ENCODE assay signal across 11 cellular contexts in genomic region chr3:136925425-136926190, GRCh38. TPM values are rescaled to one million over a fixed set of nuclear protein-coding genes. Genes with fewer than 3 reads are reported as not detected.
DNase-seq lines count a peak whose midpoint lies in the region; ATAC-seq, FAIRE-seq and TF ChIP-seq lines count a peak whose summit lies in the region.
"Had no signal": no experiment of that assay in that cellular context is flagged by ENCODE, and none has a peak within 500 bp of the region (broad histone marks: within the 10 kb centered on the region; RNA-seq: fewer than 3 reads in every experiment).

No MANE protein-coding gene starts in this region.

- H3K27me3 Mint-ChIP-seq in activated B cell treated with CpG ODN at 0.5 μM for 24 hours, result no peaks in the 10 kb centered on the region

- no peak for FAIRE-seq in A549 (lab: Jason Lieb, UNC)

- in situ Hi-C loops in HAP-1 (cut with MboI; ENCODE audit: low sequenced_read_pairs), result no loop called here

- no peak for TF ChIP-seq RAD21 in A549 (conservative IDR thresholded peaks at IDR 0.05 in 1 of 2, IDR thresholded peaks at IDR 0.05 in 1 of 2)

- TF ChIP-seq CTCF in A549 (IDR thresholded peaks at IDR 0.05), result no peak
- TF ChIP-seq CTCF in activated B cell treated with CpG ODN at 0.5 μM for 24 hours (IDR thresholded peaks at IDR 0.05), result no peak
- TF ChIP-seq CTCF in colonic mucosa (IDR thresholded peaks at IDR 0.05), result no peak

- TF ChIP-seq EP300 in A549 (IDR thresholded peaks at IDR 0.05), result no peak

- no peaks in the 10 kb centered on the region for H3K27me3 ChIP-seq in HAP-1 (ENCODE audit: low read depth)
- no peaks in the 10 kb centered on the region for H3K27me3 ChIP-seq in colonic mucosa
- H3K27me3 ChIP-seq: testis had no signal

- H3K9me3 ChIP-seq in A549, result no peaks in the 10 kb centered on the region
- no peaks in the 10 kb centered on the region for H3K9me3 ChIP-seq in HAP-1
- H3K9me3 ChIP-seq in colonic mucosa, result no peaks in the 10 kb centered on the region
- H3K9me3 ChIP-seq: psoas muscle, testis had no signal

- H3K4me1 Mint-ChIP-seq in activated B cell treated with CpG ODN at 0.5 μM for 24 hours, result peaks cover 48% of the 10 kb centered on the region

- DNase-seq in A549 (ENCODE audit: low read depth in 1 of 2, low spot score in 1 of 2), result no peak
- no peak for DNase-seq in activated B cell treated with CpG ODN at 0.5 μM for 24 hours
- DNase-seq in HAP-1 (ENCODE audit: low spot score in 2 of 2), result no peak
- no peak for DNase-seq in Right ventricle myocardium superior
- no peak for DNase-seq in foreskin melanocyte
- no peak for DNase-seq in colonic mucosa
- DNase-seq: KBM-7, psoas muscle, testis had no signal

- H3K9ac ChIP-seq in colonic mucosa (ENCODE audit: low read depth in 2 of 2, low read length in 2 of 2), result no peak overlapping the region

- H3K9me3 Mint-ChIP-seq in activated B cell treated with CpG ODN at 0.5 μM for 24 hours, result no peaks in the 10 kb centered on the region

- peak overlapping the region; percentile 20; the same call in 1 of the 3 replicates for H3K4me2 ChIP-seq in A549

- no peak overlapping the region for H3K27ac ChIP-seq in A549
- no peak overlapping the region for H3K27ac ChIP-seq in colonic mucosa
- H3K27ac ChIP-seq: psoas muscle, testis had no signal

- H3K4me1 ChIP-seq in A549 (peaks cover 23% of the 10 kb centered on the region; the same call in 2 of the 3 replicates), HAP-1 (peaks cover 7% of the 10 kb centered on the region; the same call in 1 of the 2 replicates), colonic mucosa (peaks cover 4% of the 10 kb centered on the region)
- H3K4me1 ChIP-seq: testis had no signal

- CTCF ChIA-PET in A549 (lab: Yijun Ruan, JAX) (no interaction called here), activated B cell treated with CpG ODN at 0.5 μM for 24 hours (lab: Charles Lee) (no interaction called here)

- WGBS in A549 (ENCODE audit: missing lambda C conversion rate), result 68% methylated on average over 7 of the region's 7 CpGs

- H3K4me3 Mint-ChIP-seq in activated B cell treated with CpG ODN at 0.5 μM for 24 hours, result peak overlapping the region; percentile 44

- POLR2A ChIA-PET in A549 (lab: Yijun Ruan, JAX) (no interaction called here), activated B cell treated with CpG ODN at 0.5 μM for 24 hours (lab: Charles Lee) (no interaction called here)

- no peak overlapping the region for H3K4me3 ChIP-seq in A549
- H3K4me3 ChIP-seq in HAP-1, result no peak overlapping the region
- H3K4me3 ChIP-seq in colonic mucosa, result no peak overlapping the region
- H3K4me3 ChIP-seq: psoas muscle, testis had no signal

- ATAC-seq in A549 (no peak), GM18508 (IDR thresholded peaks at IDR 0.05; ENCODE audit: insufficient read depth, unreplicated experiment) (peak; percentile 49), HG02981 (IDR thresholded peaks at IDR 0.05; ENCODE audit: unreplicated experiment) (peak; percentile 62), activated B cell treated with CpG ODN at 0.5 μM for 24 hours (ENCODE audit: low read depth) (peak; percentile 37), Right ventricle myocardium superior (ENCODE audit: poor library complexity) (no peak)
- ATAC-seq: psoas muscle had no signal

- H3K36me3 Mint-ChIP-seq in activated B cell treated with CpG ODN at 0.5 μM for 24 hours (ENCODE audit: low read depth), result peaks cover 24% of the 10 kb centered on the region

- H3K27ac Mint-ChIP-seq in activated B cell treated with CpG ODN at 0.5 μM for 24 hours, result no peak overlapping the region

- peaks cover 6% of the 10 kb centered on the region; the same call in 1 of the 2 replicates for H3K36me3 ChIP-seq in HAP-1 (replicated peaks)
- no peaks in the 10 kb centered on the region for H3K36me3 ChIP-seq in colonic mucosa

- TF ChIP-seq POLR2A in A549 (IDR thresholded peaks at IDR 0.05; ENCODE audit: low read length), result no peak

- intact Hi-C loops in activated B cell treated with CpG ODN at 0.5 μM for 24 hours (cut with micrococcal nuclease) (loop anchor here (5.0 kb wide), 1 partner anchor 108 kb away; the partner anchor contains the start of gene SLC35G2), Right ventricle myocardium superior (cut with DNase I) (no loop called here), colonic mucosa (cut with DNase I) (no loop called here)

TF ChIP-seq in A549, 52 proteins besides CTCF, POLR2A, EP300 and RAD21:
- TF ChIP-seq SREBF2 (IDR thresholded peaks at IDR 0.05) (no peak), HOXB5 (CRISPR knock-in tag; IDR thresholded peaks at IDR 0.05) (no peak), NPAS2 (CRISPR knock-in tag; IDR thresholded peaks at IDR 0.05; ENCODE audit: borderline replicate concordance) (no peak)

RNA-seq across cellular contexts. Expression of gene IL20RB, which starts 32.2 kb away (rescaled TPM):
- polyA plus RNA-seq in A549 (2011; rRNA removed), result 6.9 and 7.3 TPM in 2 replicates
- polyA plus RNA-seq in A549 (2012; cell fraction: cytosol; rRNA removed), result 0.58 and 0.63 TPM in 2 replicates
- 1.3 and 2.1 TPM in 2 replicates for polyA plus RNA-seq in A549 (2012; cell fraction: nucleus; rRNA removed)
- 1.0 to 1.6 TPM (median 1.1 TPM) in 3 replicates for polyA plus RNA-seq in A549 (2017; fragmentation: RNase III; extraction: RNeasy Plus Mini Kit Qiagen cat#74134 plus additional on column Dnase treatment)
- polyA minus RNA-seq in A549 (2011; rRNA and poly(A)+ RNA removed), result 5.3 and 7.5 TPM in 2 replicates
- total RNA-seq in activated B cell treated with CpG ODN at 0.5 μM for 24 hours, result 0.98 and 1.5 TPM in 2 replicates
- 0.35 TPM for total RNA-seq in Right ventricle myocardium superior
- under 1 TPM; 0.74 to 0.96 TPM for total RNA-seq in colonic mucosa

Comparison
In these comparisons a context has a peak if more than half of its experiments do, and no peak if none do; other contexts are left out.
1. ATAC-seq: peak in GM18508 (single experiment), HG02981 (single experiment) and activated B cell treated with CpG ODN at 0.5 μM for 24 hours (single experiment); none in A549 (0 of 2) and Right ventricle myocardium superior (single experiment).